In genomic region chr12:118357327-118358007, GRCh38 we compare ENCODE assay signal across 1 cellular context.
TF ChIP-seq lines count a peak whose summit lies in the region.

No MANE protein-coding gene starts in this region.

TF ChIP-seq in GM23338, 12 proteins besides CTCF, POLR2A, EP300 and RAD21 (continued from another document):
- TF ChIP-seq ZNF462 (CRISPR knock-in tag; IDR thresholded peaks at IDR 0.05) (no peak), STAT1 (IDR thresholded peaks at IDR 0.05; ENCODE audit: unreplicated experiment) (no peak), REST (IDR thresholded peaks at IDR 0.05; ENCODE audit: unreplicated experiment) (no peak), EZH2phosphoT487 (IDR thresholded peaks at IDR 0.05; ENCODE audit: unreplicated experiment) (no peak), ETS1 (IDR thresholded peaks at IDR 0.05) (no peak), NANOG (IDR thresholded peaks at IDR 0.05; ENCODE audit: borderline replicate concordance) (no peak), POLR2AphosphoS5 (IDR thresholded peaks at IDR 0.05; ENCODE audit: low read depth) (no peak), ZNF114 (CRISPR knock-in tag; IDR thresholded peaks at IDR 0.05) (no peak), ZNF331 (CRISPR knock-in tag; IDR thresholded peaks at IDR 0.05; ENCODE audit: low read depth) (no peak), EZH2 (IDR thresholded peaks at IDR 0.05; ENCODE audit: low read depth, unreplicated experiment) (no peak), JUNB (IDR thresholded peaks at IDR 0.05; ENCODE audit: unreplicated experiment) (no peak)
